14 cellular contexts compared by ENCODE assay signal in the genomic region with DNA sequence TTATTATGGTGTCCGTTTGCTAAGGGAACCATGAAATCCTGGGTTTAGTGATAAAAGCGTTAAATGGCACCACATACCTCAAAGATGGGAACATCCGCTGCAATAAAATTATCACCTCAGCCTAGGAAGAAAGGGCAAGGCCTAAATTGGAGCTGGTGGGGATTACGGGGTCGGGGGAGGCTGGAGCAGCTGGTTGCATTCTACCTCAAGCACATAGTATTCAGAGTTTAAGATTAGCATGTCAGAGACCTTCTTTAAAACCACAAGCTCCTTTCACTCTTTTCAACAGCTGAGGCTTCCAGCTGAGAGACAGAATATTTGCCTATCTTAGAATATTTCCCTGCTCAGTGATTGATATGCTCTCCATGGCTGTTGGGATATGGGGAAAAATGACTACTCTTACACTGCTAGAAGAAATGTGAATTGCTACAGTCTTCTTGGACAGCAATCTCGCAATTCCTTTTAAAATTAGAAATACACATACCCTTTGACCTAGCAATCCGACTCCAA.
"Had no signal": no experiment of that assay in that cellular context is flagged by ENCODE, and none has a peak within 500 bp of the region (broad histone marks: within the 10 kb centered on the region; RNA-seq: fewer than 3 reads in every experiment).

No MANE protein-coding gene starts in this region.

- DNase-seq: body of pancreas; cerebellar nuclear complex; glutamatergic neuron; kidney; left ventricle myocardium superior; occipital lobe; psoas muscle; right lobe of liver; stimulated activated CD4-positive, alpha-beta T cell treated with anti-CD3 and anti-CD28 coated beads, Interleukin-2, amount 100 ng/mL, for 24 hours; stimulated activated naive CD4-positive, alpha-beta T cell treated with Interleukin-2 at 50 U/mL for 16 hours; testis had no signal

- H3K36me3 ChIP-seq: right lobe of liver had no signal

- H3K27me3 ChIP-seq: body of pancreas, right lobe of liver, testis had no signal

- H3K4me1 Mint-ChIP-seq: activated naive CD4-positive, alpha-beta T cell treated with anti-CD3 and anti-CD28 coated beads, Interleukin-2, amount 50 U/mL, for 24 hours had no signal

- H3K27ac Mint-ChIP-seq: activated naive CD4-positive, alpha-beta T cell treated with anti-CD3 and anti-CD28 coated beads, Interleukin-2, amount 50 U/mL, for 24 hours; activated T-helper 2 cell treated with anti-CD3 and anti-CD28 coated beads, Interferon-gamma antibody, Interleukin-2, Interleukin-4, amounts not matched to agents 10 μg/mL and 5 μg/mL and 100 μg/mL, durations not matched to agents 14 hours and 24 hours and 36 hours; T-helper 1 cell treated with Interleukin-12 subunit alpha and Interleukin-12 subunit beta and Interleukin-4 antibody, amounts not matched to agents 30 μg/mL and 1 μg/mL, for 36 hours had no signal

- H3K4me3 Mint-ChIP-seq: activated naive CD4-positive, alpha-beta T cell treated with anti-CD3 and anti-CD28 coated beads, Interleukin-2, amount 50 U/mL, for 24 hours; T-helper 1 cell treated with Interleukin-12 subunit alpha and Interleukin-12 subunit beta and Interleukin-4 antibody, amounts not matched to agents 30 μg/mL and 1 μg/mL, for 36 hours had no signal

- H3K27me3 Mint-ChIP-seq: activated naive CD4-positive, alpha-beta T cell treated with anti-CD3 and anti-CD28 coated beads, Interleukin-2, amount 50 U/mL, for 24 hours had no signal

- H3K27ac ChIP-seq: body of pancreas, psoas muscle, right lobe of liver, testis had no signal

- H3K9me3 ChIP-seq: body of pancreas, psoas muscle, right lobe of liver, testis had no signal

- H3K4me3 ChIP-seq: body of pancreas, psoas muscle, right lobe of liver, testis had no signal

- H3K36me3 Mint-ChIP-seq: activated naive CD4-positive, alpha-beta T cell treated with anti-CD3 and anti-CD28 coated beads, Interleukin-2, amount 50 U/mL, for 24 hours had no signal
